8 cellular contexts compared by ENCODE assay signal in genomic region chr1:120850531-120851421, GRCh38. TPM values are rescaled to one million over a fixed set of nuclear protein-coding genes. Genes with fewer than 3 reads are reported as not detected.
DNase-seq lines count a peak whose midpoint lies in the region; ATAC-seq and TF ChIP-seq lines count a peak whose summit lies in the region.
"Not testable (repeated sequence)": the region's sequence is repeated elsewhere in the genome, so short reads cannot be mapped to it uniquely, and the experiment has no call there.

No MANE protein-coding gene starts in this region.

- H3K4me1 ChIP-seq in parathyroid adenoma, suprapubic skin: not testable (repeated sequence)

- TF ChIP-seq EP300 in suprapubic skin (IDR thresholded peaks at IDR 0.05) = not testable (repeated sequence)

- H3K36me3 ChIP-seq in parathyroid adenoma (ENCODE audit: control insufficient read depth, insufficient read depth, low read length); suprapubic skin: not testable (repeated sequence)

- peak overlapping the region; percentile 87 for H3K4me3 Mint-ChIP-seq in activated naive CD8-positive, alpha-beta T cell

- not testable (repeated sequence) for H3K36me3 Mint-ChIP-seq in activated naive CD8-positive, alpha-beta T cell

- not testable (repeated sequence) for H3K79me2 ChIP-seq in parathyroid adenoma

- TF ChIP-seq POLR2A in GM10847 (IDR thresholded peaks at IDR 0.05; ENCODE audit: extremely low read depth, insufficient read length) (peak; percentile 92), suprapubic skin (IDR thresholded peaks at IDR 0.05) (peak in 1 of 2 donors; percentile 88)

- peak; percentile 52 for DNase-seq in NCI-H187 treated with DMSO at 0.1 percent for 48 hours (lab: John Stamatoyannopoulos, UW)
- peak; percentile 68 to 97 (median 77) for DNase-seq in T-helper 1 cell
- peak in 40 of 42 donors; percentile 42 to 94 (median 82) for DNase-seq in head of caudate nucleus
- not testable (repeated sequence) for DNase-seq in suprapubic skin (ENCODE audit: low spot score in 2 of 2)

- H3K9me3 Mint-ChIP-seq in activated naive CD8-positive, alpha-beta T cell (ENCODE audit: low read depth) = not testable (repeated sequence)

- WGBS in suprapubic skin = 1% methylated on average over 41 of the region's 50 CpGs

- peak overlapping the region; percentile 75 for H2AFZ ChIP-seq in parathyroid adenoma

- H3K27me3 ChIP-seq in parathyroid adenoma (ENCODE audit: control insufficient read depth, insufficient read depth, low read length); suprapubic skin: not testable (repeated sequence)

- H3K9ac ChIP-seq in parathyroid adenoma = not testable (repeated sequence)

- not testable (repeated sequence) for TF ChIP-seq CTCF in parathyroid adenoma (IDR thresholded peaks at IDR 0.05); suprapubic skin (IDR thresholded peaks at IDR 0.05)

- peaks cover 16% of the 10 kb centered on the region for H3K4me1 Mint-ChIP-seq in activated naive CD8-positive, alpha-beta T cell (ENCODE audit: low read depth)

- ATAC-seq in HG02852 (IDR thresholded peaks at IDR 0.05; ENCODE audit: unreplicated experiment) = peak; percentile 88

- intact Hi-C loops in head of caudate nucleus (cut with DNase I) = not testable (repeated sequence)

- H3K27ac Mint-ChIP-seq in activated naive CD8-positive, alpha-beta T cell = peak overlapping the region; percentile 97

- H3K4me3 ChIP-seq in parathyroid adenoma (ENCODE audit: low read depth, low read length) (peak overlapping the region; percentile 57), suprapubic skin (peak overlapping the region; percentile 40)

- peak overlapping the region; percentile 78 for H3K27ac ChIP-seq in parathyroid adenoma
- peak overlapping the region; percentile 79 for H3K27ac ChIP-seq in suprapubic skin

- H3K9me3 ChIP-seq in parathyroid adenoma (ENCODE audit: control insufficient read depth, low read length); suprapubic skin: not testable (repeated sequence)

- H3K27me3 Mint-ChIP-seq in activated naive CD8-positive, alpha-beta T cell = not testable (repeated sequence)

- peak overlapping the region; percentile 68 for H3K4me2 ChIP-seq in parathyroid adenoma (ENCODE audit: low read length)

RNA-seq across cellular contexts. Expression of gene PPIAL4A, which starts 38.8 kb away (rescaled TPM):
- not detected for total RNA-seq in suprapubic skin
